Comparison of ENCODE assay signal across 25 cellular contexts in genomic region chr3:172290457-172290856, GRCh38.
DNase-seq lines count a peak whose midpoint lies in the region; ATAC-seq and TF ChIP-seq lines count a peak whose summit lies in the region.
"Had no signal": no experiment of that assay in that cellular context is flagged by ENCODE, and none has a peak within 500 bp of the region (broad histone marks: within the 10 kb centered on the region; RNA-seq: fewer than 3 reads in every experiment).

No MANE protein-coding gene starts in this region.

- H3K27ac ChIP-seq in heart left ventricle (peak overlapping the region in 11 of 12 donors; percentile 34 to 87 (median 73)), HUES48 (ENCODE audit: low read depth, low read length) (no peak overlapping the region)
- H3K27ac ChIP-seq: GM23248, HL-60, KMS-11 had no signal

- intact Hi-C loops in heart left ventricle (cut with DNase I) (loop anchor here in 1 of 10 donors (5.0 kb wide), 1 partner anchor 42 kb away; no protein-coding TSS in a partner anchor), left cardiac atrium (cut with DNase I) (no loop called here)

- H3K4me3 Mint-ChIP-seq in endothelial cell (ENCODE audit: unreplicated experiment) (no peak overlapping the region), nephron progenitor cell (no peak overlapping the region)
- H3K4me3 Mint-ChIP-seq: CD8-positive, alpha-beta T cell had no signal

- WGBS in heart left ventricle, 4 donors = 51 to 62% (median 53%) methylated on average over 7 of the region's 7 CpGs

- H3K4me3 ChIP-seq in heart left ventricle (no peak overlapping the region), HUES48 (ENCODE audit: low read depth, low read length) (no peak overlapping the region)
- H3K4me3 ChIP-seq: GM23248, HAP-1, Peyer's patch had no signal

- H3K27ac Mint-ChIP-seq in endothelial cell (ENCODE audit: unreplicated experiment) (peak overlapping the region; percentile 59), nephron progenitor cell (peak overlapping the region; percentile 43)
- H3K27ac Mint-ChIP-seq: CD8-positive, alpha-beta T cell had no signal

- DNase-seq in heart left ventricle = no peak
- no peak for DNase-seq in left cardiac atrium
- no peak for DNase-seq in endothelial cell (ENCODE audit: low spot score)
- no peak for DNase-seq in nephron progenitor cell
- DNase-seq in AG20443 (ENCODE audit: low spot score) = no peak
- no peak for DNase-seq in nucleus accumbens (lab: John Stamatoyannopoulos, UW)
- no peak for DNase-seq in DMS53 (lab: John Stamatoyannopoulos, UW)
- DNase-seq: 8988T; AML-193; C1 segment of cervical spinal cord; Calu3; CD8-positive, alpha-beta T cell; GDM1; GM23248; NCI-H1105; NCI-H146; NCI-H2029; NCI-H2171; NCI-H524 treated with DMSO at 0.1 percent for 48 hours; NCI-H82; Peyer's patch had no signal

- H3K36me3 ChIP-seq in heart left ventricle (peaks cover 0 to 53% (median 26%) of the 10 kb centered on the region in 9 donors), HUES48 (ENCODE audit: control insufficient read depth, insufficient read depth, low read length) (peaks cover 51% of the 10 kb centered on the region)
- H3K36me3 ChIP-seq: HAP-1 had no signal

- H3K9ac ChIP-seq in HUES48 (ENCODE audit: low read depth, low read length) = 0 out of 2 replicates have a peak overlapping the region, but pooled peaks have one; percentile 16
- H3K9ac ChIP-seq: GM23248, KMS-11 had no signal

- no peaks in the 10 kb centered on the region for H3K9me3 ChIP-seq in heart left ventricle
- H3K9me3 ChIP-seq in HUES48 (ENCODE audit: control insufficient read depth, insufficient read depth, low read length) = no peaks in the 10 kb centered on the region
- H3K9me3 ChIP-seq: HAP-1, Peyer's patch had no signal

- H3K27me3 ChIP-seq in heart left ventricle (no peaks in the 10 kb centered on the region), HUES48 (ENCODE audit: control insufficient read depth, insufficient read depth, low read length) (no peaks in the 10 kb centered on the region)
- H3K27me3 ChIP-seq: Peyer's patch had no signal

- ATAC-seq in heart left ventricle (no peak), left cardiac atrium (no peak)
- ATAC-seq: CD8-positive, alpha-beta T cell had no signal

- no peak for TF ChIP-seq POLR2A in heart left ventricle (IDR thresholded peaks at IDR 0.05)

- no peak for TF ChIP-seq CTCF in heart left ventricle (IDR thresholded peaks at IDR 0.05)
- TF ChIP-seq CTCF in endothelial cell (IDR thresholded peaks at IDR 0.05; ENCODE audit: unreplicated experiment) = no peak
- TF ChIP-seq CTCF in nephron progenitor cell (IDR thresholded peaks at IDR 0.05) = no peak

- H3K36me3 Mint-ChIP-seq in endothelial cell (ENCODE audit: low read depth, unreplicated experiment) (peaks cover 68% of the 10 kb centered on the region), nephron progenitor cell (ENCODE audit: low read depth) (peaks cover 60% of the 10 kb centered on the region)

- peaks cover 64% of the 10 kb centered on the region for H3K4me1 Mint-ChIP-seq in endothelial cell (ENCODE audit: unreplicated experiment)
- H3K4me1 Mint-ChIP-seq in nephron progenitor cell = peaks cover 54% of the 10 kb centered on the region

- peaks cover 0 to 82% (median 53%) of the 10 kb centered on the region in 12 donors for H3K4me1 ChIP-seq in heart left ventricle
- H3K4me1 ChIP-seq in HUES48 (ENCODE audit: control insufficient read depth, insufficient read depth, low read length) = no peaks in the 10 kb centered on the region
- H3K4me1 ChIP-seq: HAP-1 had no signal

- H3K9me3 Mint-ChIP-seq in endothelial cell (ENCODE audit: unreplicated experiment) (no peaks in the 10 kb centered on the region), nephron progenitor cell (no peaks in the 10 kb centered on the region)
- H3K9me3 Mint-ChIP-seq: CD8-positive, alpha-beta T cell had no signal

- H3K27me3 Mint-ChIP-seq in endothelial cell (ENCODE audit: unreplicated experiment) (peaks cover 11% of the 10 kb centered on the region), nephron progenitor cell (ENCODE audit: low read depth, poor library complexity) (no peaks in the 10 kb centered on the region)
